Comparison of ENCODE assay signal across 13 cellular contexts in the genomic region with DNA sequence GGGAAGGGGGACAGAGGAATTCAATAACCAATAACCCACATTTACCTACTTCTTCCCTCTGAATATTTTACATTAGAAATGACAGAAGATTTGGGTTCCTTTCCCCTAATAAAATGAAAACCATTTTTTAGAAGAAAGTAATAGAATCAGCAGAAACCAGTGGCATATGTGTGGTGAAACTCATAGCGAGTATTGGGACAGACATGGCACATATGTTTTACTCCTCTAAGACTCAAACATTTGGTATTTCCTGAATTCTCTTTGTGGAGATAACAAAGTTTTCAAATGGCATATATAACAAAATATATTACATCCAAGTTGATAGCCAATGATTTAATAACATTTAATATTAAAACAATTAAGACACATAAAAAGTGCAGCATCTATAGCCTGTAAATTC.
"Had no signal": no experiment of that assay in that cellular context is flagged by ENCODE, and none has a peak within 500 bp of the region (broad histone marks: within the 10 kb centered on the region; RNA-seq: fewer than 3 reads in every experiment).

No MANE protein-coding gene starts in this region.

- H3K36me3 ChIP-seq: tibial artery, uterus had no signal

- DNase-seq: activated CD4-positive, alpha-beta T cell treated with anti-CD3 and anti-CD28 coated beads, Interleukin-2, amount 50 U/mL, for 1 hour; activated CD4-positive, CD25-positive, alpha-beta regulatory T cell; activated T-cell treated with anti-CD3 and anti-CD28 coated beads, Interleukin-2, amount 50 U/mL, for 1 hour; anterior cingulate cortex; immature natural killer cell; left colon; natural killer cell; nucleus accumbens; right cardiac atrium; T-helper 2 cell; tibial artery; uterus had no signal

- H3K4me3 ChIP-seq: tibial artery, uterus had no signal

- H3K4me1 ChIP-seq: uterus had no signal

- H3K27me3 ChIP-seq: tibial artery, uterus had no signal

- H3K27ac ChIP-seq: tibial artery, uterus had no signal

- ATAC-seq: left colon; natural killer cell; right cardiac atrium; stimulated activated memory B cell treated with anti-CD40 and anti-IgM and Interleukin-4, amounts not matched to agents 10 μg/mL and 1 μg/mL and 100 μg/mL, for 72 hours had no signal
